ENCODE assay signal across 11 cellular contexts in the genomic region with DNA sequence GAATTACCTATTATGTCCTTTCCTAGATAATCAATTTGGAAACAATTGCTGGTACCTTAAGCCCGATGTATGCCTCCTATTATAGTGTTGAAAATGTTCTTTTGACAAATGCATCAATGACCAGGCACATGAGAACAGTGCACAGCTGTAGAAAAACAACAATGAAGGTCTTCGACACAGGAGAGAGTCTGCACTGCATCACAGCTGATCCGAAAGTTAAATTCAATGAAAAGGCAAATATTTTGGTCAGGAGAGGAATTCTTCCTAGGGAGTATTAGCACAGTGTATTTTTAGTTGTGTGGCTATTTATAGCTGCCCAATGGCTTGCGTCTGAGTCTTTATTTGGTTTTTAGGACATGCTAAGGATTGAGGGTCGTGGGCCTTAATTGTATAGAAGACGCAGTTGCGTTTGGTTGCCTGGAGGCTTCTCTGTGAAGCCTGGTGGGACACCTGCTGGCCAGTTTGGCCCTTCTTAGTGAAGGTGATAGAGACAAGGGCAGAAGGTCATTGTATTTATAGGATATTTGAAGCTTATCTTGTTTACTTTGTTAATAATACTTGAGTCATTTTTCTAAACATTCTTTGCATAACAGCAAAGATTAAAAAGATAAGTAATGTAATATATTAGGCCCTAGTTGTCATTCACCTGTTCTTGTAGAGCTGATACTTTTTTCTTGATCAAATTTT.
A peak's percentile ranks its signal among the peaks of the same experiment; 100 is the strongest.
DNase-seq lines count a peak whose midpoint lies in the region; ATAC-seq, FAIRE-seq and TF ChIP-seq lines count a peak whose summit lies in the region.
"Had no signal": no experiment of that assay in that cellular context is flagged by ENCODE, and none has a peak within 500 bp of the region (broad histone marks: within the 10 kb centered on the region; RNA-seq: fewer than 3 reads in every experiment).

No MANE protein-coding gene starts in this region.

- H3K36me3 Mint-ChIP-seq in activated CD4-positive, alpha-beta T cell treated with anti-CD3 and anti-CD28 coated beads, Interleukin-2, amount 10 ng/mL, durations not matched to agents 7 days and 5 days (ENCODE audit: low read depth) = peaks cover 6% of the 10 kb centered on the region

- no peak overlapping the region for H3K4me3 Mint-ChIP-seq in activated CD4-positive, alpha-beta T cell treated with anti-CD3 and anti-CD28 coated beads, Interleukin-2, amount 10 ng/mL, durations not matched to agents 7 days and 5 days

- H3K9me3 Mint-ChIP-seq in activated CD4-positive, alpha-beta T cell treated with anti-CD3 and anti-CD28 coated beads, Interleukin-2, amount 10 ng/mL, durations not matched to agents 7 days and 5 days = peaks cover 10% of the 10 kb centered on the region

- POLR2A ChIA-PET in activated CD4-positive, alpha-beta T cell treated with anti-CD3 and anti-CD28 coated beads, Interleukin-2, amount 10 ng/mL, durations not matched to agents 7 days and 5 days (lab: Charles Lee) = no interaction called here

- peaks cover 16% of the 10 kb centered on the region for H3K4me1 ChIP-seq in lower lobe of right lung

- no peak for FAIRE-seq in bronchial epithelial cell (lab: Jason Lieb, UNC)

- intact Hi-C loops in lower lobe of right lung (cut with DNase I) (no loop called here), dorsolateral prefrontal cortex (cut with DNase I) (no loop called here)

- H3K27me3 ChIP-seq in bronchial epithelial cell (ENCODE audit: control insufficient read depth, insufficient read depth, low read length) (no peaks in the 10 kb centered on the region), lower lobe of right lung (ENCODE audit: low read depth) (no peaks in the 10 kb centered on the region), dorsolateral prefrontal cortex (no peaks in the 10 kb centered on the region)
- H3K27me3 ChIP-seq: upper lobe of left lung had no signal

- no peaks in the 10 kb centered on the region for H3K27me3 Mint-ChIP-seq in activated CD4-positive, alpha-beta T cell treated with anti-CD3 and anti-CD28 coated beads, Interleukin-2, amount 10 ng/mL, durations not matched to agents 7 days and 5 days

- H3K27ac ChIP-seq in lower lobe of right lung (no peak overlapping the region), dorsolateral prefrontal cortex (no peak overlapping the region)
- H3K27ac ChIP-seq: upper lobe of left lung had no signal

- H3K4me3 ChIP-seq in bronchial epithelial cell (ENCODE audit: low read depth, low read length) = no peak overlapping the region
- no peak overlapping the region for H3K4me3 ChIP-seq in lower lobe of right lung
- no peak overlapping the region for H3K4me3 ChIP-seq in dorsolateral prefrontal cortex
- H3K4me3 ChIP-seq: upper lobe of left lung had no signal

- peaks cover 12% of the 10 kb centered on the region for H3K4me1 Mint-ChIP-seq in activated CD4-positive, alpha-beta T cell treated with anti-CD3 and anti-CD28 coated beads, Interleukin-2, amount 10 ng/mL, durations not matched to agents 7 days and 5 days

- TF ChIP-seq CTCF in bronchial epithelial cell (IDR thresholded peaks at IDR 0.05; ENCODE audit: insufficient read depth, low read length, severe bottlenecking) = peak; percentile 21
- peak; percentile 31 for TF ChIP-seq CTCF in lower lobe of right lung (IDR thresholded peaks at IDR 0.05)
- peak in 26 of 56 donors; percentile 9 to 50 (median 30) for TF ChIP-seq CTCF in dorsolateral prefrontal cortex (IDR thresholded peaks at IDR 0.05 in 54 of 56, conservative IDR thresholded peaks at IDR 0.05 in 2 of 56; ENCODE audit: low read depth in 1 of 56, partially characterized antibody in 56 of 56)

- H3K9me3 ChIP-seq in lower lobe of right lung = peaks cover 11% of the 10 kb centered on the region
- H3K9me3 ChIP-seq: upper lobe of left lung had no signal

- no peaks in the 10 kb centered on the region for H3K36me3 ChIP-seq in bronchial epithelial cell (ENCODE audit: control insufficient read depth, insufficient read depth, low read length)
- H3K36me3 ChIP-seq in lower lobe of right lung = no peaks in the 10 kb centered on the region
- H3K36me3 ChIP-seq: upper lobe of left lung had no signal

- H3K27ac Mint-ChIP-seq in activated CD4-positive, alpha-beta T cell treated with anti-CD3 and anti-CD28 coated beads, Interleukin-2, amount 10 ng/mL, durations not matched to agents 7 days and 5 days = no peak overlapping the region

- ATAC-seq in lower lobe of right lung (peak; percentile 53 to 82), GM21515 (IDR thresholded peaks at IDR 0.05; ENCODE audit: unreplicated experiment) (no peak)

- CTCF ChIA-PET in activated CD4-positive, alpha-beta T cell treated with anti-CD3 and anti-CD28 coated beads, Interleukin-2, amount 10 ng/mL, durations not matched to agents 7 days and 5 days (lab: Charles Lee) = interaction anchor here (1.0 kb wide), 1 partner anchor 23 kb away, joined by 3 read pairs; no protein-coding TSS in a partner anchor

- DNase-seq in D341Med (ENCODE audit: low spot score) = peak; percentile 53
- peak; percentile 13 for DNase-seq in HuH-7 (ENCODE audit: low spot score)
- DNase-seq in bronchial epithelial cell (ENCODE audit: low read depth) = peak; percentile 16
- no peak for DNase-seq in lower lobe of right lung
- no peak for DNase-seq in dorsolateral prefrontal cortex
- DNase-seq in activated gamma-delta T cell (lab: John Stamatoyannopoulos, UW) = no peak
- DNase-seq in activated CD4-positive, alpha-beta T cell treated with anti-CD3 and anti-CD28 coated beads, Interleukin-2, amount 10 ng/mL, durations not matched to agents 7 days and 5 days = no peak
- DNase-seq: activated T-cell treated with anti-CD3 and anti-CD28 coated beads, Interleukin-2, amount 50 U/mL, for 1 hour; hypothalamus had no signal

Comparison
In these comparisons a context has a peak if more than half of its experiments do, and no peak if none do; other contexts are left out.
1. DNase-seq: peak in D341Med (single experiment), HuH-7 (single experiment) and bronchial epithelial cell (single experiment); none in lower lobe of right lung (single experiment), dorsolateral prefrontal cortex (0 of 10), activated gamma-delta T cell (single experiment) and activated CD4-positive, alpha-beta T cell treated with anti-CD3 and anti-CD28 coated beads, Interleukin-2, amount 10 ng/mL, durations not matched to agents 7 days and 5 days (single experiment).